18 cellular contexts compared by ENCODE assay signal in genomic region chr16:67346328-67346727, GRCh38. TPM values are rescaled to one million over a fixed set of nuclear protein-coding genes. Genes with fewer than 3 reads are reported as not detected.
DNase-seq lines count a peak whose midpoint lies in the region; ATAC-seq, FAIRE-seq and TF ChIP-seq lines count a peak whose summit lies in the region.
"Had no signal": no experiment of that assay in that cellular context is flagged by ENCODE, and none has a peak within 500 bp of the region (broad histone marks: within the 10 kb centered on the region; RNA-seq: fewer than 3 reads in every experiment).

No MANE protein-coding gene starts in this region.

- no peaks in the 10 kb centered on the region for H4K20me1 ChIP-seq in HepG2 (ENCODE audit: insufficient read depth, low read length)

- H3K4me1 ChIP-seq in HepG2 (ENCODE audit: insufficient read depth, low read length) (peaks cover 28% of the 10 kb centered on the region), subcutaneous abdominal adipose tissue (ENCODE audit: control insufficient read depth in 5 of 5, insufficient read depth in 5 of 5, low read length in 5 of 5) (peaks cover 0 to 22% (median 6%) of the 10 kb centered on the region in 5 donors), spleen (no peaks in the 10 kb centered on the region)
- H3K4me1 ChIP-seq: Caco-2 had no signal

- H3K9me3 ChIP-seq in HepG2 (ENCODE audit: low read length), result no peaks in the 10 kb centered on the region
- no peaks in the 10 kb centered on the region for H3K9me3 ChIP-seq in subcutaneous abdominal adipose tissue (ENCODE audit: control insufficient read depth in 5 of 5, low read length in 5 of 5)
- H3K9me3 ChIP-seq in spleen, result no peaks in the 10 kb centered on the region
- H3K9me3 ChIP-seq: Caco-2 had no signal

- intact Hi-C loops in HepG2 (cut with micrococcal nuclease; ENCODE audit: unreplicated experiment) (no loop called here), spleen (cut with DNase I; ENCODE audit: low total_unique reads) (no loop called here)

- TF ChIP-seq RAD21 in HepG2 (CRISPR knock-in tag; IDR thresholded peaks at IDR 0.05), result no peak

- no peaks in the 10 kb centered on the region for H3K36me3 ChIP-seq in bronchial epithelial cell (ENCODE audit: control insufficient read depth, insufficient read depth, low read length)
- no peaks in the 10 kb centered on the region for H3K36me3 ChIP-seq in HepG2 (replicated peaks in 1 of 2; ENCODE audit: control insufficient read depth in 1 of 2, insufficient read depth in 2 of 2, low read length in 2 of 2)
- H3K36me3 ChIP-seq in subcutaneous abdominal adipose tissue (ENCODE audit: control insufficient read depth in 5 of 5, insufficient read depth in 5 of 5, low read length in 5 of 5), result no peaks in the 10 kb centered on the region
- no peaks in the 10 kb centered on the region for H3K36me3 ChIP-seq in spleen

- in situ Hi-C loops in HepG2 (cut with HindIII; ENCODE audit: extremely low pct_ligation_motif_present, low pct_unique_long_range_greater_than_20kb), result no loop called here

- TF ChIP-seq CTCF in bronchial epithelial cell (IDR thresholded peaks at IDR 0.05; ENCODE audit: insufficient read depth, low read length, severe bottlenecking) (no peak), HepG2 (CRISPR knock-in tag; IDR thresholded peaks at IDR 0.05) (no peak), spleen (IDR thresholded peaks at IDR 0.05 in 8 of 11, conservative IDR thresholded peaks at IDR 0.05 in 3 of 11) (no peak)

- H3K27me3 ChIP-seq in bronchial epithelial cell (ENCODE audit: control insufficient read depth, insufficient read depth, low read length) (no peaks in the 10 kb centered on the region), HepG2 (ENCODE audit: control insufficient read depth in 1 of 2, insufficient read depth in 2 of 2, low read length in 2 of 2) (no peaks in the 10 kb centered on the region), subcutaneous abdominal adipose tissue (ENCODE audit: control insufficient read depth in 5 of 5, insufficient read depth in 4 of 5, low read length in 5 of 5) (no peaks in the 10 kb centered on the region), spleen (replicated peaks in 1 of 7) (no peaks in the 10 kb centered on the region)

- WGBS in HepG2 (ENCODE audit: low lambda C conversion rate), result 37% methylated on average over 4 of the region's 4 CpGs
- 78 to 88% (median 84%) methylated on average over 4 of the region's 4 CpGs for WGBS in spleen, 5 donors

- POLR2A ChIA-PET in HepG2 (lab: Yijun Ruan, JAX), result no interaction called here

- no peak for FAIRE-seq in bronchial epithelial cell (lab: Jason Lieb, UNC)
- no peak for FAIRE-seq in HepG2 (lab: Jason Lieb, UNC)
- FAIRE-seq: HTR-8/SVneo had no signal

- no peak for TF ChIP-seq EP300 in HepG2 (IDR thresholded peaks at IDR 0.05; ENCODE audit: low read depth in 2 of 2, low read length in 2 of 2)
- no peak for TF ChIP-seq EP300 in HepG2 (CRISPR knock-in tag; IDR thresholded peaks at IDR 0.05; ENCODE audit: borderline replicate concordance)

- no peaks in the 10 kb centered on the region for H3K79me2 ChIP-seq in HepG2 (ENCODE audit: insufficient read depth, low read length)

- no peak overlapping the region for H3K4me2 ChIP-seq in HepG2 (ENCODE audit: low read depth, low read length)

- H3K4me3 ChIP-seq in bronchial epithelial cell (ENCODE audit: low read depth, low read length), result no peak overlapping the region
- no peak overlapping the region for H3K4me3 ChIP-seq in HepG2 (replicated peaks in 1 of 3; ENCODE audit: insufficient read depth in 1 of 3, low read depth in 2 of 3, low read length in 3 of 3)
- no peak overlapping the region for H3K4me3 ChIP-seq in subcutaneous abdominal adipose tissue (ENCODE audit: low read depth in 1 of 5, low read length in 5 of 5)
- no peak overlapping the region for H3K4me3 ChIP-seq in spleen
- H3K4me3 ChIP-seq: SK-N-MC had no signal

- BruUV-seq in HepG2 (replicated peaks; lab: Mats Ljungman, UMichigan), result no TSS peak

- no peak for TF ChIP-seq POLR2A in HepG2 (IDR thresholded peaks at IDR 0.05; ENCODE audit: insufficient read depth in 1 of 2, low read depth in 2 of 2, low read length in 2 of 2)
- no peak for TF ChIP-seq POLR2A in spleen (IDR thresholded peaks at IDR 0.05)

- DNase-seq in HT-29 (ENCODE audit: low spot score) (peak; percentile 48), bronchial epithelial cell (ENCODE audit: low read depth) (peak; percentile 33), HepG2 (ENCODE audit: low spot score) (no peak), iPS-NIHi7 (ENCODE audit: extremely low spot score) (no peak), spleen (no peak)
- DNase-seq: Caco-2; CD4-positive, CD25-positive, alpha-beta regulatory T cell; DMS153; H7; NCI-H1417 treated with DMSO at 0.1 percent for 48 hours; NCI-H2029; NCI-H2171 treated with DMSO at 0.1 percent for 48 hours; NCI-H446 treated with DMSO at 0.1 percent for 48 hours had no signal

- H3K9ac ChIP-seq in HepG2 (ENCODE audit: insufficient read depth, low read depth, low read length) (no peak overlapping the region), subcutaneous abdominal adipose tissue (ENCODE audit: low read length in 5 of 5) (no peak overlapping the region)

- ATAC-seq in HepG2 (no peak), HG03439 (IDR thresholded peaks at IDR 0.05; ENCODE audit: unreplicated experiment) (no peak)

- no peak overlapping the region for H2AFZ ChIP-seq in HepG2 (ENCODE audit: low read length)

- CTCF ChIA-PET in HepG2 (lab: Yijun Ruan, JAX; ENCODE audit: low intra/inter-chr PET ratio, low total read pairs), result no interaction called here

- H3K27ac ChIP-seq in HepG2 (ENCODE audit: extremely low read length, insufficient read depth, low read length) (no peak overlapping the region), subcutaneous abdominal adipose tissue (ENCODE audit: low read depth, low read length) (peak overlapping the region; percentile 28), spleen (no peak overlapping the region)
- H3K27ac ChIP-seq: SK-N-MC had no signal

RNA-seq across cellular contexts. Expression of gene LRRC36, which starts 19.7 kb away (rescaled TPM):
- 0.46 TPM in 1 of 2 replicates, not detected in the other for total RNA-seq in HT-29 (2014; rRNA removed; shearing (Covaris generic))
- total RNA-seq in bronchial epithelial cell (not detected in 2 replicates), HepG2 (2016; rRNA removed; fragmentation: Illumina TruSeq; extraction: Trizol) (0.13 and 0.15 TPM in 2 replicates), spleen (under 1 TPM in 4 of 7 donors, not detected in 3; 0.46 to 0.98 (median 0.75) TPM)
- 0.71 and 0.79 TPM in 2 replicates for total RNA-seq in HepG2 (2016; cell fraction: cytosol; rRNA removed; fragmentation: Illumina TruSeq; extraction: Trizol; ENCODE audit: low read depth)
- 0.06 TPM in 1 of 2 replicates, not detected in the other for total RNA-seq in HepG2 (2016; cell fraction: insoluble cytoplasmic fraction; rRNA removed; fragmentation: Illumina TruSeq; extraction: Trizol)
- total RNA-seq in HepG2 (2016; cell fraction: membrane; rRNA removed; fragmentation: Illumina TruSeq; extraction: Trizol), result 0.15 and 0.21 TPM in 2 replicates
- not detected in 2 replicates for total RNA-seq in HepG2 (2016; cell fraction: nucleus; rRNA removed; fragmentation: Illumina TruSeq; extraction: Trizol)
- polyA plus RNA-seq in HepG2 (2011; rRNA removed) (0.12 and 0.16 TPM in 2 replicates), spleen (1 to 10 TPM in 1 of 3 donors, under 1 TPM in 2; 0.48 to 2.3 (median 0.56) TPM)
- 0.08 and 0.10 TPM in 2 replicates for polyA plus RNA-seq in HepG2 (2011; cell fraction: cytosol; rRNA removed)
- 0.21 and 0.24 TPM in 2 replicates for polyA plus RNA-seq in HepG2 (2011; cell fraction: nucleus; rRNA removed)
- polyA plus RNA-seq in HepG2 (2012), result 0.19 and 0.27 TPM in 2 replicates
- 0.07 and 0.11 TPM in 2 replicates for polyA plus RNA-seq in HepG2 (2016; cell fraction: cytosol; fragmentation: Illumina TruSeq; extraction: Trizol; ENCODE audit: low read depth)
- 0.14 TPM in 1 of 2 replicates, not detected in the other for polyA plus RNA-seq in HepG2 (2016; cell fraction: insoluble cytoplasmic fraction; fragmentation: Illumina TruSeq; extraction: Trizol; ENCODE audit: low read depth)
- not detected in 2 replicates for polyA plus RNA-seq in HepG2 (2016; cell fraction: membrane; fragmentation: Illumina TruSeq; extraction: Trizol; ENCODE audit: low read depth)
- polyA plus RNA-seq in HepG2 (2016; cell fraction: nucleus; fragmentation: Illumina TruSeq; extraction: Trizol; ENCODE audit: insufficient read depth, low read depth), result 0.59 TPM in 1 of 2 replicates, not detected in the other
- not detected in 2 replicates for polyA minus RNA-seq in HepG2 (2011; rRNA and poly(A)+ RNA removed; ENCODE audit: low replicate concordance)
- polyA minus RNA-seq in HepG2 (2011; cell fraction: cytosol; rRNA and poly(A)+ RNA removed), result not detected in 2 replicates
- not detected in 2 replicates for polyA minus RNA-seq in HepG2 (2011; cell fraction: nucleus; rRNA and poly(A)+ RNA removed)
- total RNA-seq: B cell; Caco-2; CD4-positive, CD25-positive, alpha-beta regulatory T cell; H7 had no signal
- polyA plus RNA-seq: CD4-positive, CD25-positive, alpha-beta regulatory T cell had no signal

RNA-seq across cellular contexts. Expression of gene KCTD19, which starts 19.8 kb away (rescaled TPM):
- total RNA-seq in HT-29 (2014; rRNA removed; shearing (Covaris generic)), result not detected in 2 replicates
- total RNA-seq in bronchial epithelial cell (not detected in 2 replicates), HepG2 (2016; rRNA removed; fragmentation: Illumina TruSeq; extraction: Trizol) (not detected in 2 replicates), spleen (under 1 TPM in 5 of 7 donors, not detected in 2; 0.17 to 0.73 (median 0.47) TPM)
- total RNA-seq in HepG2 (2016; cell fraction: cytosol; rRNA removed; fragmentation: Illumina TruSeq; extraction: Trizol; ENCODE audit: low read depth), result 0.10 TPM in 1 of 2 replicates, not detected in the other
- total RNA-seq in HepG2 (2016; cell fraction: insoluble cytoplasmic fraction; rRNA removed; fragmentation: Illumina TruSeq; extraction: Trizol), result not detected in 2 replicates
- total RNA-seq in HepG2 (2016; cell fraction: membrane; rRNA removed; fragmentation: Illumina TruSeq; extraction: Trizol), result 0.21 TPM in 1 of 2 replicates, not detected in the other
- not detected in 2 replicates for total RNA-seq in HepG2 (2016; cell fraction: nucleus; rRNA removed; fragmentation: Illumina TruSeq; extraction: Trizol)
- polyA plus RNA-seq in HepG2 (2011; rRNA removed) (0.16 TPM in 1 of 2 replicates, not detected in the other), spleen (under 1 TPM; 0.16 to 0.36 (median 0.22) TPM)
- not detected in 2 replicates for polyA plus RNA-seq in HepG2 (2011; cell fraction: cytosol; rRNA removed)
- polyA plus RNA-seq in HepG2 (2011; cell fraction: nucleus; rRNA removed), result 0.13 and 0.21 TPM in 2 replicates
- polyA plus RNA-seq in HepG2 (2012), result 0.04 and 0.20 TPM in 2 replicates
- polyA plus RNA-seq in HepG2 (2016; cell fraction: cytosol; fragmentation: Illumina TruSeq; extraction: Trizol; ENCODE audit: low read depth), result not detected in 2 replicates
- polyA plus RNA-seq in HepG2 (2016; cell fraction: insoluble cytoplasmic fraction; fragmentation: Illumina TruSeq; extraction: Trizol; ENCODE audit: low read depth), result not detected in 2 replicates
- not detected in 2 replicates for polyA plus RNA-seq in HepG2 (2016; cell fraction: membrane; fragmentation: Illumina TruSeq; extraction: Trizol; ENCODE audit: low read depth)
- polyA plus RNA-seq in HepG2 (2016; cell fraction: nucleus; fragmentation: Illumina TruSeq; extraction: Trizol; ENCODE audit: insufficient read depth, low read depth), result not detected in 2 replicates
- 0.72 TPM in 1 of 2 replicates, not detected in the other for polyA minus RNA-seq in HepG2 (2011; rRNA and poly(A)+ RNA removed; ENCODE audit: low replicate concordance)
- polyA minus RNA-seq in HepG2 (2011; cell fraction: cytosol; rRNA and poly(A)+ RNA removed), result not detected in 2 replicates
- 0.12 and 0.13 TPM in 2 replicates for polyA minus RNA-seq in HepG2 (2011; cell fraction: nucleus; rRNA and poly(A)+ RNA removed)
- total RNA-seq: B cell; Caco-2; CD4-positive, CD25-positive, alpha-beta regulatory T cell had no signal
- polyA plus RNA-seq: CD4-positive, CD25-positive, alpha-beta regulatory T cell had no signal

RNA-seq across cellular contexts. Expression of gene TPPP3, which starts 47.0 kb away (rescaled TPM):
- 70.5 and 70.9 TPM in 2 replicates for total RNA-seq in HT-29 (2014; rRNA removed; shearing (Covaris generic))
- total RNA-seq in bronchial epithelial cell (0.13 TPM in 1 of 2 replicates, not detected in the other), HepG2 (2016; rRNA removed; fragmentation: Illumina TruSeq; extraction: Trizol) (0.20 and 0.44 TPM in 2 replicates), spleen (10 to 100 TPM in 3 of 7 donors, 1 to 10 TPM in 4; 2.5 to 13.9 (median 9.9) TPM)
- total RNA-seq in HepG2 (2016; cell fraction: cytosol; rRNA removed; fragmentation: Illumina TruSeq; extraction: Trizol; ENCODE audit: low read depth), result 0.18 TPM in 1 of 2 replicates, not detected in the other
- total RNA-seq in HepG2 (2016; cell fraction: insoluble cytoplasmic fraction; rRNA removed; fragmentation: Illumina TruSeq; extraction: Trizol), result 0.50 and 0.54 TPM in 2 replicates
- total RNA-seq in HepG2 (2016; cell fraction: membrane; rRNA removed; fragmentation: Illumina TruSeq; extraction: Trizol), result 0.31 TPM in 1 of 2 replicates, not detected in the other
- total RNA-seq in HepG2 (2016; cell fraction: nucleus; rRNA removed; fragmentation: Illumina TruSeq; extraction: Trizol), result 0.62 and 0.63 TPM in 2 replicates
- polyA plus RNA-seq in HepG2 (2011; rRNA removed) (0.16 TPM in 1 of 2 replicates, not detected in the other), spleen (10 to 100 TPM in 1 of 3 donors, 1 to 10 TPM in 2; 5.6 to 11.4 (median 7.2) TPM)
- 0.05 and 0.31 TPM in 2 replicates for polyA plus RNA-seq in HepG2 (2011; cell fraction: cytosol; rRNA removed)
- 0.31 and 0.50 TPM in 2 replicates for polyA plus RNA-seq in HepG2 (2011; cell fraction: nucleus; rRNA removed)
- polyA plus RNA-seq in HepG2 (2012), result 0.15 and 0.69 TPM in 2 replicates
- polyA plus RNA-seq in HepG2 (2016; cell fraction: cytosol; fragmentation: Illumina TruSeq; extraction: Trizol; ENCODE audit: low read depth), result 0.12 TPM in 1 of 2 replicates, not detected in the other
- polyA plus RNA-seq in HepG2 (2016; cell fraction: insoluble cytoplasmic fraction; fragmentation: Illumina TruSeq; extraction: Trizol; ENCODE audit: low read depth), result 0.23 and 0.32 TPM in 2 replicates
- not detected in 2 replicates for polyA plus RNA-seq in HepG2 (2016; cell fraction: membrane; fragmentation: Illumina TruSeq; extraction: Trizol; ENCODE audit: low read depth)
- 0.48 and 0.55 TPM in 2 replicates for polyA plus RNA-seq in HepG2 (2016; cell fraction: nucleus; fragmentation: Illumina TruSeq; extraction: Trizol; ENCODE audit: insufficient read depth, low read depth)
- polyA minus RNA-seq in HepG2 (2011; rRNA and poly(A)+ RNA removed; ENCODE audit: low replicate concordance), result 0.38 TPM in 1 of 2 replicates, not detected in the other
- not detected in 2 replicates for polyA minus RNA-seq in HepG2 (2011; cell fraction: cytosol; rRNA and poly(A)+ RNA removed)
- 0.64 TPM in 1 of 2 replicates, not detected in the other for polyA minus RNA-seq in HepG2 (2011; cell fraction: nucleus; rRNA and poly(A)+ RNA removed)
- total RNA-seq: B cell; CD4-positive, CD25-positive, alpha-beta regulatory T cell had no signal
- polyA plus RNA-seq: CD4-positive, CD25-positive, alpha-beta regulatory T cell had no signal

Comparison
In these comparisons a context has a peak if more than half of its experiments do, and no peak if none do; other contexts are left out.
1. DNase-seq: peak in HT-29 (single experiment) and bronchial epithelial cell (single experiment); none in HepG2 (single experiment), iPS-NIHi7 (single experiment) and spleen (single experiment).